In the genomic region with DNA sequence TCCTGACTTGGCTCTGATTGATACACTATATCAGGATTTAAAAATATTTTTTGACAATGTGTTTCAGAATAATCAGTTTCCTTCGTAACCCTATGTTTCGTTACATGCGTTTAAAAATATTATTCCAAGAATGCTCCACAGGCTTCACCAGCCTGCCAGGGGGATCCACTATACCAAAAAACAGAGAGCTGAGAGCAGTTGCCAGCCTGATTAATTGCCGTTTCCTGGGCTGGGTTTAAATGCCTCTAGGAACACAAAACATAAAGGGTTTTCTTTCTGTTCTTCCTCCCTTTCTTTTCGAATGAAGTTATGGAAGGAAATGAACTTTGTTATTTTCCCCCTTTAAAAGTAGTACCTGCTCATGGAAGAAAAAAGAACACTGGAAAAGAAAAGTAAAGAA, we compare ENCODE assay signal across 1 cellular context.
TF ChIP-seq lines count a peak whose summit lies in the region.

No MANE protein-coding gene starts in this region.

TF ChIP-seq in HepG2, 621 proteins besides CTCF, POLR2A, EP300 and RAD21 (continued from another document):
- no peak; the same call in 1 of the 2 replicates for TF ChIP-seq HNF4G (IDR thresholded peaks at IDR 0.05; ENCODE audit: borderline replicate concordance, low read depth, low read length)
- no peak for TF ChIP-seq HNF4G (CRISPR knock-in tag; IDR thresholded peaks at IDR 0.05; ENCODE audit: borderline replicate concordance, low read depth)
- TF ChIP-seq CBX2 (IDR thresholded peaks at IDR 0.05; ENCODE audit: low read depth, low read length): 0 out of 2 replicates have a peak, but pooled peaks have one; percentile 18
- no peak for TF ChIP-seq CBX2 (CRISPR knock-in tag; IDR thresholded peaks at IDR 0.05; ENCODE audit: low read depth)
